Comparison of ENCODE assay signal across 14 cellular contexts in the genomic region with DNA sequence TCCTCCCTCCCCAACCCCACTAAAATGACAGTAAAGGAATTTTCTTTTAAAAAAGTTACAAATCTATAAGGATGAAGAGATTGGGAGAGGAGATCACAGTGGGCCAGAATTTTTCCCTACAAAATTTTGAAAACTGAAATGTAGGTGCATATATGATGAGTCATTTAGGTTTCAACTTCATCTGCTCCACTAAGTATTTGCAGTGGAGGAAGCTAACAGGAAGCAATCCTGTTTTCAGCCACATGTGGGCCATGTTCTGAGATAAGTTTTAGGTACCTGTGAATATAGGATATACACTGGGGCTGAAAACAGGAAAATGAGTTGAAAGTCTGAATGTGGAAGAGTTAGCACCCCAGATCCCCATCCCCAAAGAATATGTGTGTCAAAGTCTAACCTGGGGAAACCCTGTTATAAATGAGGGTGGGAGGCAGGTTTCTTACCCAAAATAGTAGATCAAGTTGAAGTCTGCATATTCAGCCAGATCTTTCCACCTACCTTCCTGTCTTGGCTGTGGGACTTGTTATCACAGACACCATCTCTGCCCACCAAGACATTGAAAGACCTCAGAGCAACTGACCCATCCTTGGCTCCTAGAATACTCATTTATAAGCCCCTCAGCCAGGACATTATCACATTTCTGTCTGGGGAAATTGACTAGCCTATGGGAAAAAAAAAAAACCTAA.
DNase-seq lines count a peak whose midpoint lies in the region; ATAC-seq, FAIRE-seq and TF ChIP-seq lines count a peak whose summit lies in the region.
"Had no signal": no experiment of that assay in that cellular context is flagged by ENCODE, and none has a peak within 500 bp of the region (broad histone marks: within the 10 kb centered on the region; RNA-seq: fewer than 3 reads in every experiment).

No MANE protein-coding gene starts in this region.

- no peaks in the 10 kb centered on the region for H3K27me3 ChIP-seq in HepG2 (ENCODE audit: control insufficient read depth in 1 of 2, insufficient read depth in 2 of 2, low read length in 2 of 2)
- H3K27me3 ChIP-seq in right lobe of liver, result no peaks in the 10 kb centered on the region
- no peaks in the 10 kb centered on the region for H3K27me3 ChIP-seq in MM.1S (replicated peaks; ENCODE audit: insufficient read depth, low read length)
- no peaks in the 10 kb centered on the region for H3K27me3 ChIP-seq in endodermal cell (ENCODE audit: control insufficient read depth, insufficient read depth, low read length, poor library complexity, severe bottlenecking)
- H3K27me3 ChIP-seq: pancreas had no signal

- FAIRE-seq in HepG2 (lab: Jason Lieb, UNC), result no peak
- FAIRE-seq: pancreas had no signal

- TF ChIP-seq POLR2A in HepG2 (IDR thresholded peaks at IDR 0.05; ENCODE audit: insufficient read depth in 1 of 2, low read depth in 2 of 2, low read length in 2 of 2), result no peak
- no peak for TF ChIP-seq POLR2A in right lobe of liver (IDR thresholded peaks at IDR 0.05)

- peaks cover 5% of the 10 kb centered on the region for H3K9me3 Mint-ChIP-seq in endodermal cell

- H3K36me3 Mint-ChIP-seq in endodermal cell (ENCODE audit: low read depth), result peaks cover 9% of the 10 kb centered on the region

- no peaks in the 10 kb centered on the region for H3K36me3 ChIP-seq in HepG2 (replicated peaks in 1 of 2; ENCODE audit: control insufficient read depth in 1 of 2, insufficient read depth in 2 of 2, low read length in 2 of 2)
- no peaks in the 10 kb centered on the region for H3K36me3 ChIP-seq in right lobe of liver
- no peaks in the 10 kb centered on the region for H3K36me3 ChIP-seq in MM.1S (replicated peaks; ENCODE audit: insufficient read depth, low read length)
- H3K36me3 ChIP-seq in endodermal cell (ENCODE audit: control insufficient read depth, insufficient read depth, low read length), result peaks cover 8% of the 10 kb centered on the region
- H3K36me3 ChIP-seq: pancreas had no signal

- no peak for TF ChIP-seq RAD21 in HepG2 (CRISPR knock-in tag; IDR thresholded peaks at IDR 0.05)

- TF ChIP-seq EP300 in HepG2 (IDR thresholded peaks at IDR 0.05; ENCODE audit: low read depth in 2 of 2, low read length in 2 of 2), result no peak
- no peak for TF ChIP-seq EP300 in HepG2 (CRISPR knock-in tag; IDR thresholded peaks at IDR 0.05; ENCODE audit: borderline replicate concordance)

- peaks cover 26% of the 10 kb centered on the region for H3K4me1 ChIP-seq in HepG2 (ENCODE audit: insufficient read depth, low read length)
- no peaks in the 10 kb centered on the region for H3K4me1 ChIP-seq in right lobe of liver
- H3K4me1 ChIP-seq in MM.1S (ENCODE audit: low read length), result peaks cover 17% of the 10 kb centered on the region
- no peaks in the 10 kb centered on the region for H3K4me1 ChIP-seq in endodermal cell (ENCODE audit: control insufficient read depth, insufficient read depth, low read length)
- H3K4me1 ChIP-seq: pancreas had no signal

- H4K20me1 ChIP-seq in HepG2 (ENCODE audit: insufficient read depth, low read length) (no peaks in the 10 kb centered on the region), MM.1S (ENCODE audit: insufficient read depth, low read length) (no peaks in the 10 kb centered on the region)

- H3K9ac ChIP-seq in HepG2 (ENCODE audit: insufficient read depth, low read depth, low read length) (no peak overlapping the region), MM.1S (ENCODE audit: low read length) (no peak overlapping the region), endodermal cell (ENCODE audit: extremely low read depth, low read length, poor library complexity, severe bottlenecking) (no peak overlapping the region)

- no peaks in the 10 kb centered on the region for H3K9me2 ChIP-seq in MM.1S (replicated peaks; ENCODE audit: insufficient read depth, low read length)

- H3K79me2 ChIP-seq in HepG2 (ENCODE audit: insufficient read depth, low read length), result no peaks in the 10 kb centered on the region
- no peaks in the 10 kb centered on the region for H3K79me2 ChIP-seq in MM.1S (ENCODE audit: low read length)

- intact Hi-C loops in HepG2 (cut with micrococcal nuclease; ENCODE audit: unreplicated experiment) (no loop called here), right lobe of liver (cut with DNase I) (no loop called here)

- H3K4me2 ChIP-seq in HepG2 (ENCODE audit: low read depth, low read length) (no peak overlapping the region), MM.1S (ENCODE audit: low read depth, low read length) (peak overlapping the region; percentile 29; the same call in 1 of the 2 replicates)

- H3F3A ChIP-seq in MM.1S (ENCODE audit: insufficient read depth, low read length), result peaks cover 11% of the 10 kb centered on the region; the same call in 1 of the 2 replicates

- ATAC-seq in HepG2 (no peak), right lobe of liver (no peak)
- ATAC-seq: pancreas had no signal

- no peak overlapping the region for H3K27ac ChIP-seq in HepG2 (ENCODE audit: extremely low read length, insufficient read depth, low read length)
- no peak overlapping the region for H3K27ac ChIP-seq in right lobe of liver
- peak overlapping the region; percentile 27; the same call in 1 of the 2 replicates for H3K27ac ChIP-seq in MM.1S (ENCODE audit: low read length)
- H3K27ac ChIP-seq in endodermal cell (ENCODE audit: low read depth, low read length), result no peak overlapping the region
- H3K27ac ChIP-seq: pancreas had no signal

- H3K9me3 ChIP-seq in HepG2 (ENCODE audit: low read length) (no peaks in the 10 kb centered on the region), right lobe of liver (no peaks in the 10 kb centered on the region), MM.1S (replicated peaks; ENCODE audit: insufficient read depth, low read length) (no peaks in the 10 kb centered on the region), endodermal cell (ENCODE audit: control insufficient read depth, low read length) (peaks cover 7% of the 10 kb centered on the region)
- H3K9me3 ChIP-seq: pancreas had no signal

- CTCF ChIA-PET in HepG2 (lab: Yijun Ruan, JAX; ENCODE audit: low intra/inter-chr PET ratio, low total read pairs), result no interaction called here

- POLR2A ChIA-PET in HepG2 (lab: Yijun Ruan, JAX), result no interaction called here

- no TSS peak for BruUV-seq in HepG2 (replicated peaks; lab: Mats Ljungman, UMichigan)

- H3K4me3 ChIP-seq in HepG2 (replicated peaks in 1 of 3; ENCODE audit: insufficient read depth in 1 of 3, low read depth in 2 of 3, low read length in 3 of 3) (no peak overlapping the region), right lobe of liver (no peak overlapping the region), MM.1S (ENCODE audit: low read length) (no peak overlapping the region), endodermal cell (ENCODE audit: low read length) (no peak overlapping the region)
- H3K4me3 ChIP-seq: pancreas had no signal

- no peaks in the 10 kb centered on the region for H3K27me3 Mint-ChIP-seq in endodermal cell (ENCODE audit: insufficient read depth)

- no peak overlapping the region for H2AFZ ChIP-seq in HepG2 (ENCODE audit: low read length)
- no peak overlapping the region for H2AFZ ChIP-seq in MM.1S (ENCODE audit: low read length)

- TF ChIP-seq CTCF in HepG2 (CRISPR knock-in tag; IDR thresholded peaks at IDR 0.05), result no peak
- TF ChIP-seq CTCF in right lobe of liver (IDR thresholded peaks at IDR 0.05), result no peak
- TF ChIP-seq CTCF in MM.1S (IDR thresholded peaks at IDR 0.05; ENCODE audit: low read length), result 0 out of 2 replicates have a peak, but pooled peaks have one; percentile 10
- TF ChIP-seq CTCF in endodermal cell (conservative IDR thresholded peaks at IDR 0.05), result peak; percentile 26

- peak overlapping the region; percentile 42 for H3K27ac Mint-ChIP-seq in endodermal cell

- in situ Hi-C loops in HepG2 (cut with HindIII; ENCODE audit: extremely low pct_ligation_motif_present, low pct_unique_long_range_greater_than_20kb), result no loop called here

- no peak for DNase-seq in HepG2 (ENCODE audit: low spot score)
- no peak for DNase-seq in right lobe of liver
- peak; percentile 21 for DNase-seq in MM.1S
- no peak for DNase-seq in endodermal cell
- DNase-seq in NOMO-1 treated with DMSO at 0.1 percent for 48 hours (lab: John Stamatoyannopoulos, UW; ENCODE audit: unreplicated experiment), result no peak
- no peak for DNase-seq in NCI-H1092 treated with DMSO at 0.1 percent for 48 hours (lab: John Stamatoyannopoulos, UW)
- no peak for DNase-seq in mucosa of gallbladder (ENCODE audit: low spot score)
- no peak for DNase-seq in NCI-H1417 treated with DMSO at 0.1 percent for 48 hours (lab: John Stamatoyannopoulos, UW)
- DNase-seq: AML-193; effector CD4-positive, alpha-beta T cell; mesenchymal stem cell; NCI-H146; pancreas; stimulated activated CD4-positive, alpha-beta T cell treated with anti-CD3 and anti-CD28 coated beads, Interleukin-12 subunit alpha, Interleukin-12 subunit beta, amount 100 ng/mL, for 4 hours had no signal

- H3K4me1 Mint-ChIP-seq in endodermal cell, result peaks cover 4% of the 10 kb centered on the region

- no peak overlapping the region for H3K4me3 Mint-ChIP-seq in endodermal cell

TF ChIP-seq in HepG2, 621 proteins besides CTCF, POLR2A, EP300 and RAD21:
- TF ChIP-seq MXD4 (CRISPR knock-in tag; IDR thresholded peaks at IDR 0.05) (no peak), NFE2L2 (IDR thresholded peaks at IDR 0.05; ENCODE audit: low read length) (0 out of 2 replicates have a peak, but pooled peaks have one; percentile 27)
TF ChIP-seq in HepG2: peak in this region for 1.

Comparison
In these comparisons a context has a peak if more than half of its experiments do, and no peak if none do; other contexts are left out.
1. CTCF ChIP-seq: peak in MM.1S (single experiment) and endodermal cell (single experiment); none in HepG2 (single experiment) and right lobe of liver (0 of 4).